Comparison of ENCODE assay signal across 24 cellular contexts in the genomic region with DNA sequence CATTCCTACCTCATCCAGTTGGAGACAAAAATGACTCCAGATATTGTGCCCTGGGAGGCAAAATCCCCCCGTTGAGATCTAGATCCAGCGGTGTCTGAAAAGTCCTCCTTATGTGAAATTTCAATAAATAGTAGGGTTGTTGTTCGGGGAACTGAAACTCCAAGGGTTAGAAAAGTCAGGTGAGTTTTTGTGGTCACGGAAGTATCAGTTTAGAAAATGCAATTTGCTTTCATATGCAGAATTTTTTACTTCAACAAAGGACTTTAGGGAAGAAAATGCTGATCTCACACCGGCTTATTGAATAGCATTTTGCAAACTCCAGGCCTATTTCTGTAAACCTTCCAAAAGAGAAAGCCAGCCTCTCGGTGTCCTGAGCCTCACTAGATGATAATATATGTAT.
DNase-seq lines count a peak whose midpoint lies in the region; ATAC-seq, FAIRE-seq and TF ChIP-seq lines count a peak whose summit lies in the region.
"Had no signal": no experiment of that assay in that cellular context is flagged by ENCODE, and none has a peak within 500 bp of the region (broad histone marks: within the 10 kb centered on the region; RNA-seq: fewer than 3 reads in every experiment).

No MANE protein-coding gene starts in this region.

- peak overlapping the region; percentile 47; the same call in 1 of the 2 replicates for H3K27ac ChIP-seq in KMS-11
- H3K27ac ChIP-seq: colonic mucosa, heart left ventricle, lower lobe of right lung had no signal

- no peaks in the 10 kb centered on the region for H3K27me3 Mint-ChIP-seq in nephron (ENCODE audit: low read depth)
- peaks cover 3 to 23% (median 9%) of the 10 kb centered on the region in 5 donors for H3K27me3 Mint-ChIP-seq in naive thymus-derived CD8-positive, alpha-beta T cell
- H3K27me3 Mint-ChIP-seq: brain had no signal

- H3K4me3 ChIP-seq in KMS-11 (IDR thresholded peaks at IDR 0.05; ENCODE audit: insufficient read depth, low read depth, low read length), result no peak overlapping the region
- H3K4me3 ChIP-seq: colonic mucosa, heart left ventricle, lower lobe of right lung had no signal

- no peaks in the 10 kb centered on the region for H3K36me3 ChIP-seq in KMS-11 (ENCODE audit: insufficient read depth)
- H3K36me3 ChIP-seq: colonic mucosa, heart left ventricle, lower lobe of right lung had no signal

- peak overlapping the region; percentile 80 for H3K4me2 ChIP-seq in KMS-11

- DNase-seq in GM19239 (ENCODE audit: insufficient read length, low spot score) (peak; percentile 4), GM10266 (ENCODE audit: extremely low spot score) (no peak)
- no peak for DNase-seq in naive thymus-derived CD8-positive, alpha-beta T cell
- DNase-seq in activated CD8-positive, alpha-beta memory T cell treated with anti-CD3 and anti-CD28 coated beads, Interleukin-2, amount 50 U/mL, for 4 hours, result no peak
- DNase-seq: activated CD4-positive, alpha-beta memory T cell treated with anti-CD3 and anti-CD28 coated beads, Interleukin-2, amount 10 ng/mL, durations not matched to agents 7 days and 5 days; activated naive CD8-positive, alpha-beta T cell treated with anti-CD3 and anti-CD28 coated beads, Interleukin-2, amount 10 ng/mL, durations not matched to agents 7 days and 5 days; activated T-cell treated with anti-CD3 and anti-CD28 coated beads, Interleukin-2, amount 50 U/mL, for 4 hours; AML-193; colonic mucosa; DND-41; heart left ventricle; lower lobe of right lung; NCI-H1048; NCI-H2029; NCI-H510A; SIG-M5; stimulated activated CD4-positive, alpha-beta T cell treated with anti-CD3 and anti-CD28 coated beads, Interleukin-4, amount 100 ng/mL, for 24 hours had no signal

- no peaks in the 10 kb centered on the region for H4K20me1 ChIP-seq in KMS-11 (ENCODE audit: insufficient read depth)

- no peak for FAIRE-seq in GM19239 (lab: Jason Lieb, UNC)

- no peaks in the 10 kb centered on the region for H3K9me3 Mint-ChIP-seq in nephron
- H3K9me3 Mint-ChIP-seq in naive thymus-derived CD8-positive, alpha-beta T cell, result no peaks in the 10 kb centered on the region
- H3K9me3 Mint-ChIP-seq: activated CD4-positive, alpha-beta memory T cell treated with anti-CD3 and anti-CD28 coated beads, Interleukin-2, amount 10 ng/mL, durations not matched to agents 7 days and 5 days; activated T-cell treated with anti-CD3 and anti-CD28 coated beads, Interleukin-2, amount 50 U/mL, for 4 hours; T-helper 2 cell treated with Interferon-gamma antibody and Interleukin-4, amounts not matched to agents 5 μg/mL and 100 μg/mL, for 36 hours; WTC11 had no signal

- H3K79me2 ChIP-seq in KMS-11 (ENCODE audit: insufficient read depth, low read depth), result no peaks in the 10 kb centered on the region

- TF ChIP-seq CTCF in KMS-11 (conservative IDR thresholded peaks at IDR 0.05; ENCODE audit: low read depth, low read length) (no peak), nephron (IDR thresholded peaks at IDR 0.05; ENCODE audit: unreplicated experiment in 3 of 3) (no peak), GM10266 (IDR thresholded peaks at IDR 0.05; ENCODE audit: control insufficient read depth, insufficient read depth, low read depth, missing control alignments) (no peak)

- H3K4me1 ChIP-seq in KMS-11 (ENCODE audit: low read depth, poor library complexity, severe bottlenecking), result peaks cover 45% of the 10 kb centered on the region
- H3K4me1 ChIP-seq: colonic mucosa, heart left ventricle, lower lobe of right lung had no signal

- no peaks in the 10 kb centered on the region for H3K27me3 ChIP-seq in KMS-11 (ENCODE audit: insufficient read depth, low read depth)
- H3K27me3 ChIP-seq: colonic mucosa had no signal

- H3K27ac Mint-ChIP-seq in nephron, result peak overlapping the region; percentile 43 to 93 (median 56)
- no peak overlapping the region for H3K27ac Mint-ChIP-seq in naive thymus-derived CD8-positive, alpha-beta T cell
- H3K27ac Mint-ChIP-seq: activated CD4-positive, alpha-beta memory T cell treated with anti-CD3 and anti-CD28 coated beads, Interleukin-2, amount 10 ng/mL, durations not matched to agents 7 days and 5 days; activated naive CD8-positive, alpha-beta T cell treated with anti-CD3 and anti-CD28 coated beads, Interleukin-2, amount 10 ng/mL, durations not matched to agents 7 days and 5 days; T-helper 2 cell treated with Interferon-gamma antibody and Interleukin-4, amounts not matched to agents 5 μg/mL and 100 μg/mL, for 36 hours; WTC11 had no signal

- ATAC-seq in HG02870 (IDR thresholded peaks at IDR 0.05; ENCODE audit: unreplicated experiment), result peak; percentile 68
- ATAC-seq in naive thymus-derived CD8-positive, alpha-beta T cell, result no peak
- ATAC-seq: activated T-cell treated with anti-CD3 and anti-CD28 coated beads, Interleukin-2, amount 50 U/mL, for 4 hours; HCT116; heart left ventricle; lower lobe of right lung; WTC11 had no signal

- H3K36me3 Mint-ChIP-seq in nephron (ENCODE audit: low read depth), result no peaks in the 10 kb centered on the region
- no peaks in the 10 kb centered on the region for H3K36me3 Mint-ChIP-seq in naive thymus-derived CD8-positive, alpha-beta T cell
- H3K36me3 Mint-ChIP-seq: activated naive CD8-positive, alpha-beta T cell treated with anti-CD3 and anti-CD28 coated beads, Interleukin-2, amount 10 ng/mL, durations not matched to agents 7 days and 5 days; brain; WTC11 had no signal

- POLR2A ChIA-PET in naive thymus-derived CD8-positive, alpha-beta T cell (lab: Charles Lee), result no interaction called here

- no peak overlapping the region for H3K4me3 Mint-ChIP-seq in nephron
- H3K4me3 Mint-ChIP-seq in naive thymus-derived CD8-positive, alpha-beta T cell, result no peak overlapping the region
- H3K4me3 Mint-ChIP-seq: activated CD4-positive, alpha-beta memory T cell treated with anti-CD3 and anti-CD28 coated beads, Interleukin-2, amount 10 ng/mL, durations not matched to agents 7 days and 5 days; activated naive CD8-positive, alpha-beta T cell treated with anti-CD3 and anti-CD28 coated beads, Interleukin-2, amount 10 ng/mL, durations not matched to agents 7 days and 5 days; activated T-cell treated with anti-CD3 and anti-CD28 coated beads, Interleukin-2, amount 50 U/mL, for 4 hours; brain; T-helper 2 cell treated with Interferon-gamma antibody and Interleukin-4, amounts not matched to agents 5 μg/mL and 100 μg/mL, for 36 hours; WTC11 had no signal

- peak overlapping the region; percentile 4; the same call in 1 of the 2 replicates for H3K9ac ChIP-seq in KMS-11

- H2AFZ ChIP-seq in KMS-11 (ENCODE audit: low read depth), result no peak overlapping the region

- H3K4me1 Mint-ChIP-seq in nephron, result peaks cover 30% of the 10 kb centered on the region
- no peaks in the 10 kb centered on the region for H3K4me1 Mint-ChIP-seq in naive thymus-derived CD8-positive, alpha-beta T cell
- H3K4me1 Mint-ChIP-seq: activated naive CD8-positive, alpha-beta T cell treated with anti-CD3 and anti-CD28 coated beads, Interleukin-2, amount 10 ng/mL, durations not matched to agents 7 days and 5 days had no signal

Comparison
In these comparisons a context has a peak if more than half of its experiments do, and no peak if none do; other contexts are left out.
1. H3K27ac Mint-ChIP-seq: peak in nephron (3 of 3); none in naive thymus-derived CD8-positive, alpha-beta T cell (0 of 10).